Comparison of ENCODE assay signal across 33 cellular contexts in genomic region chr1:119772298-119772697, GRCh38. TPM values are rescaled to one million over a fixed set of nuclear protein-coding genes. Genes with fewer than 3 reads are reported as not detected.
"Had no signal": no experiment of that assay in that cellular context is flagged by ENCODE, and none has a peak within 500 bp of the region (broad histone marks: within the 10 kb centered on the region; RNA-seq: fewer than 3 reads in every experiment).

No MANE protein-coding gene starts in this region.

- FAIRE-seq: pancreas had no signal

- H3K9me3 ChIP-seq: neutrophil, pancreas, psoas muscle, spleen, stomach, tibial artery, transverse colon, upper lobe of right lung, uterus had no signal

- ATAC-seq: naive thymus-derived CD8-positive, alpha-beta T cell; natural killer cell treated with Interleukin-12 subunit alpha and Interleukin-12 subunit beta and Interleukin-15 and Interleukin-18, amount 100 ng/mL, for 72 hours; pancreas; psoas muscle; right cardiac atrium; sciatic nerve; stimulated activated naive B cell treated with anti-CD40 and anti-IgM and Interleukin-4, amounts not matched to agents 10 μg/mL and 1 μg/mL and 100 μg/mL, for 72 hours had no signal

- H3K4me2 ChIP-seq: smooth muscle cell had no signal

- H3K4me1 ChIP-seq: spleen, tibial artery, uterus had no signal

- H3K4me3 ChIP-seq: pancreas, psoas muscle, skin epidermis, smooth muscle cell, spleen, stomach, tibial artery, transverse colon, upper lobe of right lung, uterus had no signal

- DNase-seq: naive B cell; naive thymus-derived CD8-positive, alpha-beta T cell; nephron progenitor cell; nucleus accumbens; pancreas; posterior cingulate gyrus; psoas muscle; right cardiac atrium; spleen; stimulated activated CD4-positive, alpha-beta T cell treated with anti-CD3 and anti-CD28 coated beads, Interleukin-12 subunit alpha, Interleukin-12 subunit beta, amount 100 ng/mL, for 4 hours; stimulated activated CD4-positive, alpha-beta T cell treated with anti-CD3 and anti-CD28 coated beads, Interleukin-1b, Interleukin-23, amount 100 ng/mL, for 48 hours; stimulated activated CD4-positive, alpha-beta T cell treated with anti-CD3 and anti-CD28 coated beads, Interleukin-4, amount 100 ng/mL, for 1 hour; stimulated activated CD4-positive, alpha-beta T cell treated with anti-CD3 and anti-CD28 coated beads, Interleukin-4, amount 100 ng/mL, for 4 hours; stimulated activated CD8-positive, alpha-beta memory T cell treated with anti-CD3 and anti-CD28 coated beads, Interleukin-4, amount 100 ng/mL, for 48 hours; stimulated activated naive B cell treated with anti-CD40 and anti-IgM and Interleukin-4, amounts not matched to agents 10 μg/mL and 1 μg/mL and 100 μg/mL, for 72 hours; stimulated activated naive CD4-positive, alpha-beta T cell treated with Interleukin-2 at 50 U/mL for 16 hours; stomach; tibial artery; transverse colon; upper lobe of right lung; uterus had no signal

- H3K36me3 ChIP-seq: neutrophil, pancreas, spleen, stomach, tibial artery, transverse colon, upper lobe of right lung, uterus had no signal

- H3K27ac ChIP-seq: neutrophil, pancreas, psoas muscle, spleen, tibial artery, upper lobe of right lung, uterus had no signal

- H3K27me3 ChIP-seq: neutrophil, pancreas, stomach, transverse colon, uterus had no signal

RNA-seq across cellular contexts. Expression of gene HMGCS2, which starts 3.6 kb away (rescaled TPM):
- total RNA-seq: naive thymus-derived CD8-positive, alpha-beta T cell; natural killer cell treated with Interleukin-12 subunit alpha and Interleukin-12 subunit beta and Interleukin-15 and Interleukin-18, amount 100 ng/mL, for 72 hours; neural crest cell; osteocyte; renal cortical epithelial cell; sciatic nerve; smooth muscle cell; spleen; temporal lobe; upper lobe of right lung had no signal
- polyA plus RNA-seq: naive thymus-derived CD8-positive, alpha-beta T cell; smooth muscle cell had no signal

RNA-seq across cellular contexts. Expression of gene REG4, which starts 39.0 kb away (rescaled TPM):
- total RNA-seq: neural crest cell, omental fat pad, osteocyte, psoas muscle, renal cortical epithelial cell, right cardiac atrium, sciatic nerve, smooth muscle cell, subcutaneous adipose tissue, temporal lobe, upper lobe of right lung, urinary bladder, uterus had no signal
- polyA plus RNA-seq: right cardiac atrium, smooth muscle cell had no signal
